37 cellular contexts compared by ENCODE assay signal in genomic region chr7:127616709-127617108, GRCh38. TPM values are rescaled to one million over a fixed set of nuclear protein-coding genes. Genes with fewer than 3 reads are reported as not detected.
"Had no signal": no experiment of that assay in that cellular context is flagged by ENCODE, and none has a peak within 500 bp of the region (broad histone marks: within the 10 kb centered on the region; RNA-seq: fewer than 3 reads in every experiment).

No MANE protein-coding gene starts in this region.

- ATAC-seq: activated CD8-positive, alpha-beta T cell treated with anti-CD3 and anti-CD28 coated beads for 36 hours; activated naive CD4-positive, alpha-beta T cell treated with anti-CD3 and anti-CD28 coated beads, Interleukin-2, amount 50 U/mL, for 72 hours; activated T-cell treated with anti-CD3 and anti-CD28 coated beads, Interleukin-2, amount 50 U/mL, for 4 hours; activated T-cell treated with anti-CD3 and anti-CD28 coated beads, Interleukin-2, amount 50 U/mL, for 72 hours; activated T-helper 17 cell treated with anti-CD3 and anti-CD28 coated beads, Interleukin-2, amount 50 U/mL, for 72 hours; body of pancreas had no signal

- H3K36me3 Mint-ChIP-seq: activated CD4-positive, alpha-beta memory T cell treated with anti-CD3 and anti-CD28 coated beads for 36 hours; activated naive CD4-positive, alpha-beta T cell treated with anti-CD3 and anti-CD28 coated beads, Interleukin-2, amount 50 U/mL, for 72 hours; activated naive CD8-positive, alpha-beta T cell treated with anti-CD3 and anti-CD28 coated beads for 36 hours had no signal

- H3K4me3 Mint-ChIP-seq: activated B cell treated with CpG ODN at 0.5 μM for 24 hours; activated CD4-positive, alpha-beta memory T cell treated with anti-CD3 and anti-CD28 coated beads for 36 hours; activated CD4-positive, alpha-beta T cell treated with anti-CD3 and anti-CD28 coated beads, Interleukin-2, amount 10 ng/mL, durations not matched to agents 24 days and 14 days; activated CD8-positive, alpha-beta T cell treated with anti-CD3 and anti-CD28 coated beads for 36 hours; activated naive CD4-positive, alpha-beta T cell treated with anti-CD3 and anti-CD28 coated beads for 36 hours; activated naive CD8-positive, alpha-beta T cell treated with anti-CD3 and anti-CD28 coated beads for 36 hours; activated T-cell treated with anti-CD3 and anti-CD28 coated beads, Interleukin-2, amount 50 U/mL, for 4 hours; activated T-cell treated with anti-CD3 and anti-CD28 coated beads, Interleukin-2, amount 50 U/mL, for 72 hours; activated T-helper 1 cell treated with anti-CD3 and anti-CD28 coated beads, Interleukin-12 subunit alpha, Interleukin-12 subunit beta, Interleukin-2, Interleukin-4 antibody, amounts not matched to agents 30 ng/mL and 10 ng/mL and 1 ng/mL, durations not matched to agents 14 hours and 24 hours and 36 hours; activated T-helper 17 cell treated with anti-CD3 and anti-CD28 coated beads, Interleukin-2, amount 50 U/mL, for 72 hours; T-helper 1 cell treated with Interleukin-12 subunit alpha and Interleukin-12 subunit beta and Interleukin-4 antibody, amounts not matched to agents 30 μg/mL and 1 μg/mL, for 36 hours; T-helper 2 cell treated with Interferon-gamma antibody and Interleukin-4, amounts not matched to agents 5 μg/mL and 100 μg/mL, for 36 hours had no signal

- H3K9me3 Mint-ChIP-seq: activated B cell treated with CpG ODN at 0.5 μM for 24 hours; activated CD4-positive, alpha-beta memory T cell treated with anti-CD3 and anti-CD28 coated beads for 36 hours; activated CD8-positive, alpha-beta T cell treated with anti-CD3 and anti-CD28 coated beads for 36 hours; activated naive CD4-positive, alpha-beta T cell treated with anti-CD3 and anti-CD28 coated beads for 36 hours; activated naive CD8-positive, alpha-beta T cell treated with anti-CD3 and anti-CD28 coated beads for 36 hours; activated T-cell treated with anti-CD3 and anti-CD28 coated beads, Interleukin-2, amount 50 U/mL, for 4 hours; activated T-helper 1 cell treated with anti-CD3 and anti-CD28 coated beads, Interleukin-12 subunit alpha, Interleukin-12 subunit beta, Interleukin-2, Interleukin-4 antibody, amounts not matched to agents 30 ng/mL and 10 ng/mL and 1 ng/mL, durations not matched to agents 14 hours and 24 hours and 36 hours; activated T-helper 17 cell treated with anti-CD3 and anti-CD28 coated beads, Interleukin-2, amount 50 U/mL, for 72 hours; T-helper 1 cell treated with Interleukin-12 subunit alpha and Interleukin-12 subunit beta and Interleukin-4 antibody, amounts not matched to agents 30 μg/mL and 1 μg/mL, for 36 hours; T-helper 2 cell treated with Interferon-gamma antibody and Interleukin-4, amounts not matched to agents 5 μg/mL and 100 μg/mL, for 36 hours had no signal

- H3K4me1 Mint-ChIP-seq: activated CD4-positive, alpha-beta T cell treated with anti-CD3 and anti-CD28 coated beads, Interleukin-2, amount 10 ng/mL, durations not matched to agents 24 days and 14 days; activated T-helper 17 cell treated with anti-CD3 and anti-CD28 coated beads, Interleukin-2, amount 50 U/mL, for 72 hours had no signal

- DNase-seq: activated B cell treated with CpG ODN at 0.5 μM for 24 hours; activated CD4-positive, alpha-beta memory T cell treated with anti-CD3 and anti-CD28 coated beads for 36 hours; activated CD4-positive, alpha-beta T cell treated with anti-CD3 and anti-CD28 coated beads for 4 hours; activated CD4-positive, alpha-beta T cell treated with anti-CD3 and anti-CD28 coated beads, Interleukin-2, amount 10 ng/mL, durations not matched to agents 24 days and 14 days; activated CD4-positive, alpha-beta T cell treated with anti-CD3 and anti-CD28 coated beads, Interleukin-2, amount 50 U/mL, for 1 hour; activated CD4-positive, alpha-beta T cell treated with anti-CD3 and anti-CD28 coated beads, Interleukin-2, amount 50 U/mL, for 4 hours; activated CD4-positive, CD25-positive, alpha-beta regulatory T cell treated with anti-CD3 and anti-CD28 coated beads, Interleukin-2, amount 50 U/mL, for 72 hours; activated CD8-positive, alpha-beta memory T cell treated with anti-CD3 and anti-CD28 coated beads, Interleukin-2, amount 50 U/mL, for 4 hours; activated CD8-positive, alpha-beta T cell treated with anti-CD3 and anti-CD28 coated beads for 36 hours; activated effector memory CD4-positive, alpha-beta T cell treated with anti-CD3 and anti-CD28 coated beads, Interleukin-2, amount 50 U/mL, for 16 hours; activated gamma-delta T cell treated with Interleukin-2 at 50 U/mL for 16 hours; activated naive CD4-positive, alpha-beta T cell; activated naive CD4-positive, alpha-beta T cell treated with anti-CD3 and anti-CD28 coated beads for 36 hours; activated naive CD4-positive, alpha-beta T cell treated with anti-CD3 and anti-CD28 coated beads, Interleukin-2, amount 50 U/mL, for 16 hours; activated naive CD8-positive, alpha-beta T cell treated with anti-CD3 and anti-CD28 coated beads for 36 hours; activated T-cell treated with anti-CD3 and anti-CD28 coated beads for 4 hours; activated T-cell treated with anti-CD3 and anti-CD28 coated beads, Interleukin-2, amount 50 U/mL, for 1 hour; activated T-cell treated with anti-CD3 and anti-CD28 coated beads, Interleukin-2, amount 50 U/mL, for 4 hours; activated T-cell treated with anti-CD3 and anti-CD28 coated beads, Interleukin-2, amount 50 U/mL, for 72 hours; adrenal gland; amniotic stem cell; aorta; body of pancreas; brain microvascular endothelial cell; central memory CD4-positive, alpha-beta T cell; T-helper 2 cell; T-helper 9 cell had no signal

- H3K27ac Mint-ChIP-seq: activated B cell treated with CpG ODN at 0.5 μM for 24 hours; activated CD4-positive, alpha-beta memory T cell treated with anti-CD3 and anti-CD28 coated beads for 36 hours; activated CD4-positive, alpha-beta T cell treated with anti-CD3 and anti-CD28 coated beads, Interleukin-2, amount 10 ng/mL, durations not matched to agents 24 days and 14 days; activated CD8-positive, alpha-beta T cell treated with anti-CD3 and anti-CD28 coated beads for 36 hours; activated naive CD4-positive, alpha-beta T cell treated with anti-CD3 and anti-CD28 coated beads for 36 hours; activated naive CD4-positive, alpha-beta T cell treated with anti-CD3 and anti-CD28 coated beads, Interleukin-2, amount 50 U/mL, for 72 hours; activated naive CD8-positive, alpha-beta T cell treated with anti-CD3 and anti-CD28 coated beads for 36 hours; activated T-cell treated with anti-CD3 and anti-CD28 coated beads, Interleukin-2, amount 50 U/mL, for 72 hours; activated T-helper 1 cell treated with anti-CD3 and anti-CD28 coated beads, Interleukin-12 subunit alpha, Interleukin-12 subunit beta, Interleukin-2, Interleukin-4 antibody, amounts not matched to agents 30 ng/mL and 10 ng/mL and 1 ng/mL, durations not matched to agents 14 hours and 24 hours and 36 hours; activated T-helper 17 cell treated with anti-CD3 and anti-CD28 coated beads, Interleukin-2, amount 50 U/mL, for 72 hours; T-helper 1 cell treated with Interleukin-12 subunit alpha and Interleukin-12 subunit beta and Interleukin-4 antibody, amounts not matched to agents 30 μg/mL and 1 μg/mL, for 36 hours; T-helper 2 cell treated with Interferon-gamma antibody and Interleukin-4, amounts not matched to agents 5 μg/mL and 100 μg/mL, for 36 hours had no signal

RNA-seq across cellular contexts. Expression of gene PAX4, which starts 1.2 kb away (rescaled TPM):
- total RNA-seq: activated B cell treated with CpG ODN at 0.5 μM for 24 hours; activated CD4-positive, alpha-beta memory T cell treated with anti-CD3 and anti-CD28 coated beads for 36 hours; activated CD4-positive, alpha-beta T cell treated with anti-CD3 and anti-CD28 coated beads, Interleukin-2, amount 10 ng/mL, durations not matched to agents 24 days and 14 days; activated CD8-positive, alpha-beta memory T cell treated with anti-CD3 and anti-CD28 coated beads for 36 hours; activated CD8-positive, alpha-beta T cell treated with anti-CD3 and anti-CD28 coated beads for 36 hours; activated naive CD4-positive, alpha-beta T cell treated with anti-CD3 and anti-CD28 coated beads for 36 hours; activated naive CD4-positive, alpha-beta T cell treated with anti-CD3 and anti-CD28 coated beads, Interleukin-2, amount 50 U/mL, for 72 hours; activated naive CD8-positive, alpha-beta T cell treated with anti-CD3 and anti-CD28 coated beads for 36 hours; activated T-cell treated with anti-CD3 and anti-CD28 coated beads, Interleukin-2, amount 50 U/mL, for 4 hours; activated T-cell treated with anti-CD3 and anti-CD28 coated beads, Interleukin-2, amount 50 U/mL, for 72 hours; activated T-helper 1 cell treated with anti-CD3 and anti-CD28 coated beads, Interleukin-12 subunit alpha, Interleukin-12 subunit beta, Interleukin-2, Interleukin-4 antibody, amounts not matched to agents 30 ng/mL and 10 ng/mL and 1 ng/mL, durations not matched to agents 14 hours and 24 hours and 36 hours; activated T-helper 17 cell treated with anti-CD3 and anti-CD28 coated beads, Interleukin-2, amount 50 U/mL, for 72 hours; adrenal gland; aorta; astrocyte; body of pancreas; breast epithelium; cardiac septum; cerebellum had no signal
